In the genomic region with DNA sequence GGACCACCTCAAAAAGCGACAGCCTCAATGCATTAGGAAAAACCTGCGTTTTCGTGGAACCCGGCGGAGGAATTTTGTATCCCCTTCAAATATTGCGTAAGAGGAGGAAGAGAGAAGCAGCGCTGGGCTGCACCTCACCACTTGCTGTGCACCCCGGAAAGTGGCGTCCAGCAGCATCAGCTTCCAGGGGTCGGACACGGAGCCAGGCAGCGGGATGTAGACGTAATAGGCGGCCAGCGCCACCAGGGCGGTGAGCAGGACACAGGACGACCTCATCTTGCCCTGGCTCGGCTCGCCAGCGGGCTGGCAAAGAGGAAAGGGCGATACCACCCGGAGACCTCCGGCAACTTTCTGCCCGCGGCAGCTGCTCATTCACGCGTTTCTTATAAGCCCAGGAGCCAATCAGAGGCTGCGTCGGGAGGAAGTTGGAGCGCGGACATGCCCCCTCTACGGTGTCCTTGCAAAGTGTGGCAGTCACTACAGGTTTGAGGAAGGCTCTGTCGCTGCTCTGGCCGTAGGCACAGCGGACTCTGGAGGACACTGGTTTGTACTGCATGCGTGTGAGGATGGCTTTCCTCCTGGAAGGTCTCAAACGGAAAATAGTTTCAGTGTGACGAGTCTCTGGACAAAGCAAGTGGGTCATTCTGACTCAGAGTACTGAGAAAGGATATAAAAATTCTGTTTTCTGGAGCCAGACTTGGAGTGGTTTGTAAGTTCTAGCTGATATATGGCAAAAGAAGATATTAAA, we compare ENCODE assay signal across 8 cellular contexts. TPM values are rescaled to one million over a fixed set of nuclear protein-coding genes. Genes with fewer than 3 reads are reported as not detected.
DNase-seq lines count a peak whose midpoint lies in the region; ATAC-seq and TF ChIP-seq lines count a peak whose summit lies in the region.

A gene with protein sequence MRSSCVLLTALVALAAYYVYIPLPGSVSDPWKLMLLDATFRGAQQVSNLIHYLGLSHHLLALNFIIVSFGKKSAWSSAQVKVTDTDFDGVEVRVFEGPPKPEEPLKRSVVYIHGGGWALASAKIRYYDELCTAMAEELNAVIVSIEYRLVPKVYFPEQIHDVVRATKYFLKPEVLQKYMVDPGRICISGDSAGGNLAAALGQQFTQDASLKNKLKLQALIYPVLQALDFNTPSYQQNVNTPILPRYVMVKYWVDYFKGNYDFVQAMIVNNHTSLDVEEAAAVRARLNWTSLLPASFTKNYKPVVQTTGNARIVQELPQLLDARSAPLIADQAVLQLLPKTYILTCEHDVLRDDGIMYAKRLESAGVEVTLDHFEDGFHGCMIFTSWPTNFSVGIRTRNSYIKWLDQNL (minus strand): TSS at position 359 of the 748 bp plus-strand sequence. CDS start 83 bp downstream, at position 276.

- H3K4me1 ChIP-seq in osteoblast (ENCODE audit: insufficient read depth, low read length) = peaks cover 31% of the 10 kb centered on the region
- peaks cover 5% of the 10 kb centered on the region for H3K4me1 ChIP-seq in thymus (ENCODE audit: control insufficient read depth, insufficient read depth, low read length)

- H4K20me1 ChIP-seq in osteoblast (ENCODE audit: insufficient read depth, low read length) = peaks cover 5% of the 10 kb centered on the region

- H3K27ac Mint-ChIP-seq in activated naive CD8-positive, alpha-beta T cell = peak within 1 kb of the TSS; percentile 42
- peak within 1 kb of the TSS; percentile 24 for H3K27ac Mint-ChIP-seq in glutamatergic neuron (ENCODE audit: unreplicated experiment)

- no peaks in the 10 kb centered on the region for H3K9me3 Mint-ChIP-seq in activated naive CD8-positive, alpha-beta T cell (ENCODE audit: low read depth)
- no peaks in the 10 kb centered on the region for H3K9me3 Mint-ChIP-seq in glutamatergic neuron (ENCODE audit: unreplicated experiment)

- peaks cover 42% of the 10 kb centered on the region for H3K79me2 ChIP-seq in osteoblast (ENCODE audit: insufficient read depth, low read length)

- H2AFZ ChIP-seq in osteoblast (ENCODE audit: low read length) = peak within 1 kb of the TSS; percentile 80

- under 1% methylated on average over 38 of the region's 38 CpGs for WGBS in thymus

- peak; percentile 73 for TF ChIP-seq POLR2A in GM10847 (IDR thresholded peaks at IDR 0.05; ENCODE audit: extremely low read depth, insufficient read length)

- H3K27ac ChIP-seq in osteoblast (ENCODE audit: low read depth, low read length) (peak within 1 kb of the TSS; percentile 97), thymus (ENCODE audit: low read depth) (peak within 1 kb of the TSS; percentile 67)

- peak within 1 kb of the TSS; percentile 95 for H3K4me3 Mint-ChIP-seq in activated naive CD8-positive, alpha-beta T cell
- peak within 1 kb of the TSS; percentile 90 for H3K4me3 Mint-ChIP-seq in glutamatergic neuron (ENCODE audit: unreplicated experiment)

- H3K27me3 ChIP-seq in osteoblast (ENCODE audit: insufficient read depth, low read length) (no peaks in the 10 kb centered on the region), thymus (ENCODE audit: control insufficient read depth, insufficient read depth) (no peaks in the 10 kb centered on the region)

- H3K9me3 ChIP-seq in osteoblast (ENCODE audit: low read depth, low read length) = no peaks in the 10 kb centered on the region
- no peaks in the 10 kb centered on the region for H3K9me3 ChIP-seq in thymus (ENCODE audit: control insufficient read depth)

- H3K4me2 ChIP-seq in osteoblast (ENCODE audit: insufficient read depth, low read length) = peak within 1 kb of the TSS; percentile 83

- TF ChIP-seq CTCF in glutamatergic neuron (IDR thresholded peaks at IDR 0.05; ENCODE audit: partially characterized antibody, unreplicated experiment) (peak; percentile 68), osteoblast (IDR thresholded peaks at IDR 0.05; ENCODE audit: extremely low read depth, low read depth, low read length) (peak; percentile 94)

- DNase-seq in NCI-H1092 (lab: John Stamatoyannopoulos, UW) (peak; percentile 82), glutamatergic neuron (peak; percentile 78), osteoblast (ENCODE audit: insufficient read length, low spot score, missing footprints) (peak; percentile 93)

- no peaks in the 10 kb centered on the region for H3K27me3 Mint-ChIP-seq in activated naive CD8-positive, alpha-beta T cell
- H3K27me3 Mint-ChIP-seq in glutamatergic neuron (ENCODE audit: unreplicated experiment) = no peaks in the 10 kb centered on the region

- ATAC-seq in HG02610 (IDR thresholded peaks at IDR 0.05; ENCODE audit: unreplicated experiment) (peak; percentile 100), SK-N-SH treated with all-trans-retinoic acid at 6 μM for 48 hours (peak; percentile 96)

- H3K4me1 Mint-ChIP-seq in activated naive CD8-positive, alpha-beta T cell (ENCODE audit: low read depth) = peaks cover 29% of the 10 kb centered on the region
- H3K4me1 Mint-ChIP-seq in glutamatergic neuron (ENCODE audit: low read depth, unreplicated experiment) = no peaks in the 10 kb centered on the region

- H3K36me3 Mint-ChIP-seq in activated naive CD8-positive, alpha-beta T cell = peaks cover 2% of the 10 kb centered on the region
- H3K36me3 Mint-ChIP-seq in glutamatergic neuron (ENCODE audit: unreplicated experiment) = no peaks in the 10 kb centered on the region

- peak within 1 kb of the TSS; percentile 86 for H3K4me3 ChIP-seq in osteoblast (ENCODE audit: insufficient read depth, low read length)
- peak within 1 kb of the TSS; percentile 74 for H3K4me3 ChIP-seq in thymus (ENCODE audit: low read length)

- H3K36me3 ChIP-seq in osteoblast (ENCODE audit: insufficient read depth, low read length) = no peaks in the 10 kb centered on the region
- H3K36me3 ChIP-seq in thymus (ENCODE audit: control insufficient read depth, insufficient read depth) = no peaks in the 10 kb centered on the region

TF ChIP-seq in SK-N-SH treated with all-trans-retinoic acid at 6 μM for 48 hours, 23 proteins besides CTCF, POLR2A, EP300 and RAD21:
- TF ChIP-seq GLIS3 (CRISPR knock-in tag; IDR thresholded peaks at IDR 0.05) (no peak), SNAI2 (CRISPR knock-in tag; IDR thresholded peaks at IDR 0.05) (no peak), TCF4 (CRISPR knock-in tag; IDR thresholded peaks at IDR 0.05; ENCODE audit: borderline replicate concordance) (no peak), BACH2 (CRISPR knock-in tag; IDR thresholded peaks at IDR 0.05; ENCODE audit: borderline replicate concordance) (no peak), TOX (CRISPR knock-in tag; IDR thresholded peaks at IDR 0.05; ENCODE audit: borderline replicate concordance) (no peak), ZNF8 (CRISPR knock-in tag; IDR thresholded peaks at IDR 0.05) (no peak), ZC3H10 (CRISPR knock-in tag; IDR thresholded peaks at IDR 0.05) (no peak), ZNF565 (CRISPR knock-in tag; conservative IDR thresholded peaks at IDR 0.05; ENCODE audit: low read depth) (no peak), ZFP30 (CRISPR knock-in tag; IDR thresholded peaks at IDR 0.05) (no peak), ZFP3 (CRISPR knock-in tag; IDR thresholded peaks at IDR 0.05) (no peak), ZNF70 (CRISPR knock-in tag; IDR thresholded peaks at IDR 0.05) (no peak), RARB (CRISPR knock-in tag; IDR thresholded peaks at IDR 0.05) (no peak)
- TF ChIP-seq, protein P1, sequence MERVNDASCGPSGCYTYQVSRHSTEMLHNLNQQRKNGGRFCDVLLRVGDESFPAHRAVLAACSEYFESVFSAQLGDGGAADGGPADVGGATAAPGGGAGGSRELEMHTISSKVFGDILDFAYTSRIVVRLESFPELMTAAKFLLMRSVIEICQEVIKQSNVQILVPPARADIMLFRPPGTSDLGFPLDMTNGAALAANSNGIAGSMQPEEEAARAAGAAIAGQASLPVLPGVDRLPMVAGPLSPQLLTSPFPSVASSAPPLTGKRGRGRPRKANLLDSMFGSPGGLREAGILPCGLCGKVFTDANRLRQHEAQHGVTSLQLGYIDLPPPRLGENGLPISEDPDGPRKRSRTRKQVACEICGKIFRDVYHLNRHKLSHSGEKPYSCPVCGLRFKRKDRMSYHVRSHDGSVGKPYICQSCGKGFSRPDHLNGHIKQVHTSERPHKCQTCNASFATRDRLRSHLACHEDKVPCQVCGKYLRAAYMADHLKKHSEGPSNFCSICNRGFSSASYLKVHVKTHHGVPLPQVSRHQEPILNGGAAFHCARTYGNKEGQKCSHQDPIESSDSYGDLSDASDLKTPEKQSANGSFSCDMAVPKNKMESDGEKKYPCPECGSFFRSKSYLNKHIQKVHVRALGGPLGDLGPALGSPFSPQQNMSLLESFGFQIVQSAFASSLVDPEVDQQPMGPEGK (CRISPR knock-in tag; IDR thresholded peaks at IDR 0.05; ENCODE audit: borderline replicate concordance) = no peak

RNA-seq across cellular contexts. Expression of the gene that starts here (rescaled TPM):
- 1.5 TPM for total RNA-seq in glutamatergic neuron (ENCODE audit: unreplicated experiment)
- total RNA-seq in osteoblast = 9.7 and 10.9 TPM in 2 replicates
- polyA plus RNA-seq in thymus = 4.4 TPM

Comparison
In these comparisons a context has a peak if more than half of its experiments do, and no peak if none do; other contexts are left out.
1. Peak in every context shown above with its lines: DNase-seq, ATAC-seq, H3K4me3 ChIP-seq and H3K27ac ChIP-seq.